18 cellular contexts compared by ENCODE assay signal in genomic region chr10:11317936-11318670, GRCh38.
DNase-seq lines count a peak whose midpoint lies in the region; ATAC-seq and TF ChIP-seq lines count a peak whose summit lies in the region.
"Had no signal": no experiment of that assay in that cellular context is flagged by ENCODE, and none has a peak within 500 bp of the region (broad histone marks: within the 10 kb centered on the region; RNA-seq: fewer than 3 reads in every experiment).

No MANE protein-coding gene starts in this region.

- intact Hi-C loops in CD14-positive monocyte (cut with micrococcal nuclease), result no loop called here
- intact Hi-C loops in CD4-positive, alpha-beta memory T cell (cut with micrococcal nuclease), result no loop called here
- intact Hi-C loops in naive thymus-derived CD4-positive, alpha-beta T cell (cut with micrococcal nuclease), result no loop called here
- intact Hi-C loops in lower lobe of right lung (cut with DNase I), result no loop called here

- no peaks in the 10 kb centered on the region for H3K27me3 ChIP-seq in CD4-positive, alpha-beta memory T cell (ENCODE audit: insufficient read depth, low read length)
- no peaks in the 10 kb centered on the region for H3K27me3 ChIP-seq in naive thymus-derived CD4-positive, alpha-beta T cell (ENCODE audit: control insufficient read depth in 2 of 2, insufficient read depth in 2 of 2, low read length in 2 of 2)
- no peaks in the 10 kb centered on the region for H3K27me3 ChIP-seq in lower lobe of right lung (ENCODE audit: low read depth)
- H3K27me3 ChIP-seq: esophagus squamous epithelium, thyroid gland had no signal

- CTCF ChIA-PET in CD4-positive, alpha-beta memory T cell (lab: Charles Lee; ENCODE audit: partially characterized antibody), result interaction anchor here (1.3 kb wide), 1 partner anchor 46 kb away, joined by 3 read pairs; no protein-coding TSS in a partner anchor
- CTCF ChIA-PET in naive thymus-derived CD4-positive, alpha-beta T cell (lab: Charles Lee), result interaction anchor here (1.7 kb wide), 1 partner anchor 9 kb away, joined by 3 read pairs; no protein-coding TSS in a partner anchor

- no peaks in the 10 kb centered on the region for H3K9me3 Mint-ChIP-seq in CD14-positive monocyte
- peaks cover 0 to 7% (median 0%) of the 10 kb centered on the region in 8 donors for H3K9me3 Mint-ChIP-seq in CD4-positive, alpha-beta memory T cell
- no peaks in the 10 kb centered on the region for H3K9me3 Mint-ChIP-seq in activated naive CD8-positive, alpha-beta T cell treated with anti-CD3 and anti-CD28 coated beads for 36 hours
- peaks cover 0 to 4% (median 0%) of the 10 kb centered on the region in 11 donors for H3K9me3 Mint-ChIP-seq in naive thymus-derived CD4-positive, alpha-beta T cell

- TF ChIP-seq CTCF in CD14-positive monocyte (IDR thresholded peaks at IDR 0.05) (no peak), lower lobe of right lung (IDR thresholded peaks at IDR 0.05) (no peak)

- no peaks in the 10 kb centered on the region for H3K9me3 ChIP-seq in CD4-positive, alpha-beta memory T cell (ENCODE audit: control insufficient read depth in 1 of 2, low read length in 2 of 2)
- H3K9me3 ChIP-seq in naive thymus-derived CD4-positive, alpha-beta T cell (ENCODE audit: control insufficient read depth in 2 of 3, low read length in 3 of 3), result no peaks in the 10 kb centered on the region
- H3K9me3 ChIP-seq in lower lobe of right lung, result no peaks in the 10 kb centered on the region
- H3K9me3 ChIP-seq: esophagus squamous epithelium, thyroid gland had no signal

- no peak overlapping the region for H3K27ac ChIP-seq in CD4-positive, alpha-beta memory T cell (ENCODE audit: low read depth, low read length)
- H3K27ac ChIP-seq in naive thymus-derived CD4-positive, alpha-beta T cell (ENCODE audit: low read depth, low read length), result no peak overlapping the region
- no peak overlapping the region for H3K27ac ChIP-seq in lower lobe of right lung
- H3K27ac ChIP-seq: esophagus squamous epithelium, thyroid gland had no signal

- H3K4me1 Mint-ChIP-seq in CD14-positive monocyte, result no peaks in the 10 kb centered on the region
- H3K4me1 Mint-ChIP-seq in CD4-positive, alpha-beta memory T cell, result peaks cover 56 to 83% (median 67%) of the 10 kb centered on the region in 4 donors
- peaks cover 72% of the 10 kb centered on the region for H3K4me1 Mint-ChIP-seq in activated naive CD8-positive, alpha-beta T cell treated with anti-CD3 and anti-CD28 coated beads for 36 hours
- peaks cover 33 to 86% (median 79%) of the 10 kb centered on the region in 7 donors for H3K4me1 Mint-ChIP-seq in naive thymus-derived CD4-positive, alpha-beta T cell

- DNase-seq in CD14-positive monocyte (ENCODE audit: low spot score) (no peak), lower lobe of right lung (no peak), globus pallidus (ENCODE audit: low spot score) (no peak), NCI-H2227 treated with DMSO at 0.1 percent for 48 hours (lab: John Stamatoyannopoulos, UW) (no peak)
- no peak for DNase-seq in CD4-positive, alpha-beta memory T cell
- no peak for DNase-seq in activated naive CD8-positive, alpha-beta T cell treated with anti-CD3 and anti-CD28 coated beads for 36 hours
- no peak for DNase-seq in naive thymus-derived CD4-positive, alpha-beta T cell
- DNase-seq: activated CD4-positive, alpha-beta T cell treated with anti-CD3 and anti-CD28 coated beads, Interleukin-2, amount 50 U/mL, for 1 hour; DMS53; esophagus squamous epithelium; KG1; NCI-H1048; NCI-H526 treated with DMSO at 0.1 percent for 48 hours; small intestine; stimulated activated CD4-positive, alpha-beta T cell treated with anti-CD3 and anti-CD28 coated beads, Interleukin-4, amount 100 ng/mL, for 24 hours; T1000; thyroid gland had no signal

- peaks cover 0 to 5% (median 4%) of the 10 kb centered on the region in 3 donors for H3K27me3 Mint-ChIP-seq in CD14-positive monocyte (ENCODE audit: low read depth in 3 of 3)
- H3K27me3 Mint-ChIP-seq in CD4-positive, alpha-beta memory T cell, result no peaks in the 10 kb centered on the region
- H3K27me3 Mint-ChIP-seq in activated naive CD8-positive, alpha-beta T cell treated with anti-CD3 and anti-CD28 coated beads for 36 hours, result no peaks in the 10 kb centered on the region
- no peaks in the 10 kb centered on the region for H3K27me3 Mint-ChIP-seq in naive thymus-derived CD4-positive, alpha-beta T cell

- POLR2A ChIA-PET in CD4-positive, alpha-beta memory T cell (lab: Charles Lee; ENCODE audit: partially characterized antibody), result no interaction called here
- POLR2A ChIA-PET in naive thymus-derived CD4-positive, alpha-beta T cell (lab: Charles Lee), result no interaction called here

- no peak overlapping the region for H3K4me3 Mint-ChIP-seq in CD14-positive monocyte
- peak overlapping the region in 6 of 8 donors; percentile 6 to 67 (median 29) for H3K4me3 Mint-ChIP-seq in CD4-positive, alpha-beta memory T cell
- H3K4me3 Mint-ChIP-seq in activated naive CD8-positive, alpha-beta T cell treated with anti-CD3 and anti-CD28 coated beads for 36 hours, result no peak overlapping the region
- peak overlapping the region in 6 of 10 donors; percentile 9 to 67 (median 34) for H3K4me3 Mint-ChIP-seq in naive thymus-derived CD4-positive, alpha-beta T cell

- H3K27ac Mint-ChIP-seq in CD14-positive monocyte, result peak overlapping the region in 5 of 7 donors; percentile 5 to 83 (median 60)
- H3K27ac Mint-ChIP-seq in CD4-positive, alpha-beta memory T cell, result peak overlapping the region in 6 of 7 donors; percentile 48 to 90 (median 73)
- H3K27ac Mint-ChIP-seq in activated naive CD8-positive, alpha-beta T cell treated with anti-CD3 and anti-CD28 coated beads for 36 hours, result peak overlapping the region; percentile 81
- H3K27ac Mint-ChIP-seq in naive thymus-derived CD4-positive, alpha-beta T cell, result peak overlapping the region; percentile 28 to 92 (median 79)

- peaks cover 53% of the 10 kb centered on the region for H3K4me1 ChIP-seq in CD4-positive, alpha-beta memory T cell (ENCODE audit: insufficient read depth, low read length)
- H3K4me1 ChIP-seq in naive thymus-derived CD4-positive, alpha-beta T cell (ENCODE audit: control insufficient read depth in 2 of 2, insufficient read depth in 2 of 2, low read length in 2 of 2), result peaks cover 16 to 18% of the 10 kb centered on the region in 2 donors
- no peaks in the 10 kb centered on the region for H3K4me1 ChIP-seq in lower lobe of right lung
- H3K4me1 ChIP-seq: esophagus squamous epithelium, thyroid gland had no signal

- peak; percentile 12 for ATAC-seq in naive thymus-derived CD4-positive, alpha-beta T cell
- ATAC-seq in lower lobe of right lung, result no peak
- ATAC-seq: HCT116 had no signal

- H3K36me3 ChIP-seq in CD4-positive, alpha-beta memory T cell (ENCODE audit: insufficient read depth, low read length), result peaks cover 82% of the 10 kb centered on the region
- H3K36me3 ChIP-seq in naive thymus-derived CD4-positive, alpha-beta T cell (ENCODE audit: control insufficient read depth in 2 of 3, insufficient read depth in 3 of 3, low read length in 3 of 3), result peaks cover 26 to 95% (median 27%) of the 10 kb centered on the region in 3 experiments
- peaks cover 100% of the 10 kb centered on the region for H3K36me3 ChIP-seq in lower lobe of right lung
- H3K36me3 ChIP-seq: thyroid gland had no signal

- H3K4me3 ChIP-seq in CD4-positive, alpha-beta memory T cell (ENCODE audit: low read length in 2 of 2), result no peak overlapping the region
- no peak overlapping the region for H3K4me3 ChIP-seq in naive thymus-derived CD4-positive, alpha-beta T cell (ENCODE audit: low read length)
- H3K4me3 ChIP-seq in lower lobe of right lung, result no peak overlapping the region
- H3K4me3 ChIP-seq: esophagus squamous epithelium, thyroid gland had no signal

- peaks cover 96 to 97% of the 10 kb centered on the region in 2 donors for H3K36me3 Mint-ChIP-seq in CD14-positive monocyte
- H3K36me3 Mint-ChIP-seq in CD4-positive, alpha-beta memory T cell, result peaks cover 76 to 96% of the 10 kb centered on the region in 2 donors
- peaks cover 80% of the 10 kb centered on the region for H3K36me3 Mint-ChIP-seq in activated naive CD8-positive, alpha-beta T cell treated with anti-CD3 and anti-CD28 coated beads for 36 hours
- peaks cover 36 to 84% (median 69%) of the 10 kb centered on the region in 5 donors for H3K36me3 Mint-ChIP-seq in naive thymus-derived CD4-positive, alpha-beta T cell

Comparison
In these comparisons a context has a peak if more than half of its experiments do, and no peak if none do; other contexts are left out.
1. H3K4me3 Mint-ChIP-seq: peak in CD4-positive, alpha-beta memory T cell (6 of 8) and naive thymus-derived CD4-positive, alpha-beta T cell (6 of 10); none in CD14-positive monocyte (0 of 2) and activated naive CD8-positive, alpha-beta T cell treated with anti-CD3 and anti-CD28 coated beads for 36 hours (single experiment).
2. Peak in every context shown above with its lines, with median percentiles within 50 percentile points of each other: H3K27ac Mint-ChIP-seq.